ENCODE assay signal across 12 cellular contexts in genomic region chr1:34781844-34782391, GRCh38. TPM values are rescaled to one million over a fixed set of nuclear protein-coding genes. Genes with fewer than 3 reads are reported as not detected.
DNase-seq lines count a peak whose midpoint lies in the region; ATAC-seq and TF ChIP-seq lines count a peak whose summit lies in the region.
"Had no signal": no experiment of that assay in that cellular context is flagged by ENCODE, and none has a peak within 500 bp of the region (broad histone marks: within the 10 kb centered on the region; RNA-seq: fewer than 3 reads in every experiment).

No MANE protein-coding gene starts in this region.

- H3K4me1 ChIP-seq in Caco-2, result peaks cover 5% of the 10 kb centered on the region; the same call in 1 of the 2 replicates
- H3K4me1 ChIP-seq in RWPE2 (ENCODE audit: insufficient read depth, poor library complexity, severe bottlenecking), result peaks cover 32% of the 10 kb centered on the region
- peaks cover 4% of the 10 kb centered on the region for H3K4me1 ChIP-seq in ovary (ENCODE audit: insufficient read depth)

- H3K4me1 Mint-ChIP-seq in Caco-2 (ENCODE audit: low read depth, unreplicated experiment) (peaks cover 6% of the 10 kb centered on the region), glutamatergic neuron (ENCODE audit: low read depth, unreplicated experiment) (peaks cover 2% of the 10 kb centered on the region)
- H3K4me1 Mint-ChIP-seq in activated T-helper 1 cell treated with anti-CD3 and anti-CD28 coated beads, Interleukin-12 subunit alpha, Interleukin-12 subunit beta, Interleukin-2, Interleukin-4 antibody, amounts not matched to agents 30 ng/mL and 10 ng/mL and 1 ng/mL, durations not matched to agents 14 hours and 24 hours and 36 hours (ENCODE audit: low read depth), result peaks cover 7% of the 10 kb centered on the region

- no peak for TF ChIP-seq CTCF in Caco-2 (IDR thresholded peaks at IDR 0.05; ENCODE audit: insufficient read depth in 1 of 2, low read depth in 1 of 2, low read length in 1 of 2, severe bottlenecking in 1 of 2, unreplicated experiment in 1 of 2)
- peak; percentile 30 for TF ChIP-seq CTCF in RWPE2 (IDR thresholded peaks at IDR 0.05; ENCODE audit: poor library complexity, severe bottlenecking)
- TF ChIP-seq CTCF in glutamatergic neuron (IDR thresholded peaks at IDR 0.05; ENCODE audit: partially characterized antibody, unreplicated experiment), result no peak
- TF ChIP-seq CTCF in ovary (IDR thresholded peaks at IDR 0.05), result no peak

- TF ChIP-seq EP300 in ovary (IDR thresholded peaks at IDR 0.05), result no peak

- H3K36me3 ChIP-seq in Caco-2 (ENCODE audit: control insufficient read depth, insufficient read depth, low read length) (no peaks in the 10 kb centered on the region), RWPE2 (ENCODE audit: low read depth) (peaks cover 49% of the 10 kb centered on the region), ovary (no peaks in the 10 kb centered on the region)

- H3K9me3 ChIP-seq in Caco-2 (no peaks in the 10 kb centered on the region), RWPE2 (ENCODE audit: severe bottlenecking) (no peaks in the 10 kb centered on the region), ovary (no peaks in the 10 kb centered on the region)

- H3K4me3 ChIP-seq in Caco-2 (ENCODE audit: low read depth, low read length), result peak overlapping the region; percentile 43
- peak overlapping the region; percentile 85 for H3K4me3 ChIP-seq in RWPE2 (ENCODE audit: severe bottlenecking)
- H3K4me3 ChIP-seq in ovary, result peak overlapping the region; percentile 14

- TF ChIP-seq POLR2A in ovary (IDR thresholded peaks at IDR 0.05), result no peak

- H3K27me3 ChIP-seq in Caco-2 (replicated peaks; ENCODE audit: control insufficient read depth, insufficient read depth, low read length), result no peaks in the 10 kb centered on the region
- H3K27me3 ChIP-seq in RWPE2 (ENCODE audit: insufficient read depth, poor library complexity, severe bottlenecking), result no peaks in the 10 kb centered on the region
- no peaks in the 10 kb centered on the region for H3K27me3 ChIP-seq in ovary

- H3K9me3 Mint-ChIP-seq in Caco-2 (ENCODE audit: unreplicated experiment), result no peaks in the 10 kb centered on the region
- no peaks in the 10 kb centered on the region for H3K9me3 Mint-ChIP-seq in glutamatergic neuron (ENCODE audit: unreplicated experiment)
- H3K9me3 Mint-ChIP-seq in activated T-helper 1 cell treated with anti-CD3 and anti-CD28 coated beads, Interleukin-12 subunit alpha, Interleukin-12 subunit beta, Interleukin-2, Interleukin-4 antibody, amounts not matched to agents 30 ng/mL and 10 ng/mL and 1 ng/mL, durations not matched to agents 14 hours and 24 hours and 36 hours, result no peaks in the 10 kb centered on the region
- H3K9me3 Mint-ChIP-seq: CD4-positive, alpha-beta T cell had no signal

- H3K4me3 Mint-ChIP-seq in Caco-2 (ENCODE audit: unreplicated experiment) (peak overlapping the region; percentile 48), glutamatergic neuron (ENCODE audit: unreplicated experiment) (peak overlapping the region; percentile 38)
- no peak overlapping the region for H3K4me3 Mint-ChIP-seq in activated T-helper 1 cell treated with anti-CD3 and anti-CD28 coated beads, Interleukin-12 subunit alpha, Interleukin-12 subunit beta, Interleukin-2, Interleukin-4 antibody, amounts not matched to agents 30 ng/mL and 10 ng/mL and 1 ng/mL, durations not matched to agents 14 hours and 24 hours and 36 hours
- H3K4me3 Mint-ChIP-seq: CD4-positive, alpha-beta T cell had no signal

- no peaks in the 10 kb centered on the region for H3K36me3 Mint-ChIP-seq in Caco-2 (ENCODE audit: insufficient read depth, unreplicated experiment)
- no peaks in the 10 kb centered on the region for H3K36me3 Mint-ChIP-seq in glutamatergic neuron (ENCODE audit: unreplicated experiment)
- no peaks in the 10 kb centered on the region for H3K36me3 Mint-ChIP-seq in activated T-helper 1 cell treated with anti-CD3 and anti-CD28 coated beads, Interleukin-12 subunit alpha, Interleukin-12 subunit beta, Interleukin-2, Interleukin-4 antibody, amounts not matched to agents 30 ng/mL and 10 ng/mL and 1 ng/mL, durations not matched to agents 14 hours and 24 hours and 36 hours (ENCODE audit: low read depth)

- BruUV-seq in Caco-2 (replicated peaks; lab: Mats Ljungman, UMichigan), result no TSS peak

- no peak overlapping the region for H3K27ac Mint-ChIP-seq in Caco-2 (ENCODE audit: unreplicated experiment)
- H3K27ac Mint-ChIP-seq in glutamatergic neuron (ENCODE audit: unreplicated experiment), result no peak overlapping the region
- H3K27ac Mint-ChIP-seq in activated T-helper 1 cell treated with anti-CD3 and anti-CD28 coated beads, Interleukin-12 subunit alpha, Interleukin-12 subunit beta, Interleukin-2, Interleukin-4 antibody, amounts not matched to agents 30 ng/mL and 10 ng/mL and 1 ng/mL, durations not matched to agents 14 hours and 24 hours and 36 hours, result no peak overlapping the region
- H3K27ac Mint-ChIP-seq: CD4-positive, alpha-beta T cell had no signal

- H3K27me3 Mint-ChIP-seq in Caco-2 (ENCODE audit: insufficient read depth, unreplicated experiment) (peaks cover 3% of the 10 kb centered on the region), glutamatergic neuron (ENCODE audit: unreplicated experiment) (peaks cover 16% of the 10 kb centered on the region)
- H3K27me3 Mint-ChIP-seq in activated T-helper 1 cell treated with anti-CD3 and anti-CD28 coated beads, Interleukin-12 subunit alpha, Interleukin-12 subunit beta, Interleukin-2, Interleukin-4 antibody, amounts not matched to agents 30 ng/mL and 10 ng/mL and 1 ng/mL, durations not matched to agents 14 hours and 24 hours and 36 hours (ENCODE audit: insufficient read depth), result peaks cover 53% of the 10 kb centered on the region

- peak overlapping the region; percentile 98 for H3K27ac ChIP-seq in RWPE2 (ENCODE audit: poor library complexity, severe bottlenecking)
- no peak overlapping the region for H3K27ac ChIP-seq in ovary

- intact Hi-C loops in Caco-2 (cut with micrococcal nuclease; ENCODE audit: unreplicated experiment), result no loop called here
- intact Hi-C loops in ovary (cut with DNase I), result no loop called here
- intact Hi-C loops in activated T-helper 1 cell treated with anti-CD3 and anti-CD28 coated beads, Interleukin-12 subunit alpha, Interleukin-12 subunit beta, Interleukin-2, Interleukin-4 antibody, amounts not matched to agents 30 ng/mL and 10 ng/mL and 1 ng/mL, durations not matched to agents 14 hours and 24 hours and 36 hours (cut with micrococcal nuclease), result no loop called here

- WGBS in ovary, 3 donors, result 3 to 6% (median 5%) methylated on average over 14 to 18 of the region's 18 CpGs

- ATAC-seq in RWPE2 (ENCODE audit: low read depth) (peak; percentile 37), HG02970 (IDR thresholded peaks at IDR 0.05; ENCODE audit: low FRiP score, unreplicated experiment) (no peak)

- CTCF ChIA-PET in Caco-2 (lab: Charles Lee), result interaction anchor here (0.7 to 1.1 kb wide), 2 partner anchors 39 to 928 kb away, joined by 3 to 8 read pairs; no protein-coding TSS in a partner anchor

- POLR2A ChIA-PET in Caco-2 (lab: Charles Lee), result no interaction called here

- DNase-seq in Caco-2 (peak in 1 of 2 experiments; percentile 18), RWPE2 (ENCODE audit: low spot score) (no peak), glutamatergic neuron (no peak), ovary (no peak), epidermal melanocyte (ENCODE audit: insufficient read length, low spot score) (no peak), NCI-H1436 treated with DMSO at 0.1 percent for 48 hours (lab: John Stamatoyannopoulos, UW) (no peak)
- no peak for DNase-seq in activated T-helper 1 cell treated with anti-CD3 and anti-CD28 coated beads, Interleukin-12 subunit alpha, Interleukin-12 subunit beta, Interleukin-2, Interleukin-4 antibody, amounts not matched to agents 30 ng/mL and 10 ng/mL and 1 ng/mL, durations not matched to agents 14 hours and 24 hours and 36 hours (ENCODE audit: low spot score)
- DNase-seq: CD4-positive, alpha-beta T cell; cerebellar nuclear complex; NCI-H2107 had no signal

RNA-seq across cellular contexts. Expression of gene GJB3, which starts 0.9 kb away (rescaled TPM):
- total RNA-seq in Caco-2 (2022), result 0.52 and 0.88 TPM in 2 replicates
- total RNA-seq in glutamatergic neuron (ENCODE audit: unreplicated experiment), result not detected
- total RNA-seq in ovary, result 1 to 10 TPM in 1 of 7 donors, under 1 TPM in 3, not detected in 3; 0.23 to 1.7 (median 0.32) TPM
- polyA plus RNA-seq in ovary, result not detected
- not detected in 2 replicates for total RNA-seq in activated T-helper 1 cell treated with anti-CD3 and anti-CD28 coated beads, Interleukin-12 subunit alpha, Interleukin-12 subunit beta, Interleukin-2, Interleukin-4 antibody, amounts not matched to agents 30 ng/mL and 10 ng/mL and 1 ng/mL, durations not matched to agents 14 hours and 24 hours and 36 hours
- total RNA-seq: CD4-positive, alpha-beta T cell; subcutaneous adipose tissue had no signal

RNA-seq across cellular contexts. Expression of gene GJA4, which starts 10.9 kb away (rescaled TPM):
- total RNA-seq in Caco-2 (2022) (not detected in 2 replicates), glutamatergic neuron (ENCODE audit: unreplicated experiment) (not detected), ovary (100 to 1,000 TPM in 1 of 7 donors, 10 to 100 TPM in 2, 1 to 10 TPM in 4; 4.9 to 149 (median 9.5) TPM)
- polyA plus RNA-seq in ovary, result 10 to 100 TPM in 1 of 2 donors, 1 to 10 TPM in 1; 7.9 to 19.4 TPM
- not detected in 2 replicates for total RNA-seq in activated T-helper 1 cell treated with anti-CD3 and anti-CD28 coated beads, Interleukin-12 subunit alpha, Interleukin-12 subunit beta, Interleukin-2, Interleukin-4 antibody, amounts not matched to agents 30 ng/mL and 10 ng/mL and 1 ng/mL, durations not matched to agents 14 hours and 24 hours and 36 hours
- total RNA-seq: CD4-positive, alpha-beta T cell had no signal

RNA-seq across cellular contexts. Expression of gene GJB4, which starts 22.4 kb away (rescaled TPM):
- total RNA-seq in Caco-2 (2022), result not detected in 2 replicates
- not detected for total RNA-seq in glutamatergic neuron (ENCODE audit: unreplicated experiment)
- total RNA-seq in ovary, result not detected
- polyA plus RNA-seq in ovary, result not detected
- total RNA-seq in activated T-helper 1 cell treated with anti-CD3 and anti-CD28 coated beads, Interleukin-12 subunit alpha, Interleukin-12 subunit beta, Interleukin-2, Interleukin-4 antibody, amounts not matched to agents 30 ng/mL and 10 ng/mL and 1 ng/mL, durations not matched to agents 14 hours and 24 hours and 36 hours, result not detected in 2 replicates
- total RNA-seq: CD4-positive, alpha-beta T cell; subcutaneous adipose tissue had no signal

RNA-seq across cellular contexts. Expression of gene GJB5, which starts 27.1 kb away (rescaled TPM):
- not detected in 2 replicates for total RNA-seq in Caco-2 (2022)
- not detected for total RNA-seq in glutamatergic neuron (ENCODE audit: unreplicated experiment)
- total RNA-seq in ovary, result not detected
- not detected for polyA plus RNA-seq in ovary
- total RNA-seq in activated T-helper 1 cell treated with anti-CD3 and anti-CD28 coated beads, Interleukin-12 subunit alpha, Interleukin-12 subunit beta, Interleukin-2, Interleukin-4 antibody, amounts not matched to agents 30 ng/mL and 10 ng/mL and 1 ng/mL, durations not matched to agents 14 hours and 24 hours and 36 hours, result not detected in 2 replicates
- total RNA-seq: CD4-positive, alpha-beta T cell; subcutaneous adipose tissue had no signal

Comparison
In these comparisons a context has a peak if more than half of its experiments do, and no peak if none do; other contexts are left out.
1. H3K4me3 ChIP-seq: peak in every context shown above with its lines; median percentile 85 in RWPE2; 43 in Caco-2; 14 in ovary.